ENCODE assay signal across 7 cellular contexts in genomic region chr3:75645548-75645947, GRCh38. TPM values are rescaled to one million over a fixed set of nuclear protein-coding genes. Genes with fewer than 3 reads are reported as not detected.
"Had no signal": no experiment of that assay in that cellular context is flagged by ENCODE, and none has a peak within 500 bp of the region (broad histone marks: within the 10 kb centered on the region; RNA-seq: fewer than 3 reads in every experiment).

No MANE protein-coding gene starts in this region.

RNA-seq across cellular contexts. Expression of gene FRG2C, which starts 18.6 kb away (rescaled TPM):
- total RNA-seq: K562, M059J, PC-3, Peyer's patch, Right ventricle myocardium superior, SJSA1 had no signal
- polyA plus RNA-seq: SK-N-SH had no signal
